In the genomic region with DNA sequence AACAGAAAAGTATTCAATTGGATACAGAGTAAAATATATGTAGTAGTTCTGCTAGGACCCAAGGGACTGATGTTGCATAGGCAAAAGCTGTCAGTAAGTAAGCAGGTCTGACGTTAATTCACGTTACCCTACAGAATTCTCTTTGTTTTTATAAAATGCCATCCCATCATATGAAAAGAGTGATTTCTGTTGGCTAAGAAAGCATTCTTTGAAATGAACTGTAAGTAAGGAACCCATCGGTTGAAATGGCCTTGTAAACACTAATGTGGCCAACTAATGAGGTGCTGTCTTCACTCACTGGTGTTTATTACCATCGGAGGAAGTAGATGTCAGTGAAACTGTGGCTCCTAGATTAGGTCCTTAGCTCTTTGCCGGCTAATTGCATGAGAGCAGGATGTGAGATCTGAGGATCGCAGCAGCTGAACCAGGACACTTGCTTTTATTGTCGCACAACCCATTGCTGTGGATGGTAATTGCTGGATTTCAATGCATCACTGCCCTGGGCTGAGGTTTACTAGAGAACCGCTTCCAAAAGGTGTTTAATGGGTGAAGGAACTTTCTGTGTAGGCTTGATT, we compare ENCODE assay signal across 22 cellular contexts.
"Had no signal": no experiment of that assay in that cellular context is flagged by ENCODE, and none has a peak within 500 bp of the region (broad histone marks: within the 10 kb centered on the region; RNA-seq: fewer than 3 reads in every experiment).

No MANE protein-coding gene starts in this region.

- H3K4me3 ChIP-seq: left ventricle myocardium inferior, upper lobe of right lung had no signal

- H3K27ac Mint-ChIP-seq: activated naive CD4-positive, alpha-beta T cell treated with anti-CD3 and anti-CD28 coated beads for 36 hours; activated naive CD8-positive, alpha-beta T cell treated with anti-CD3 and anti-CD28 coated beads, Interleukin-2, amount 10 ng/mL, durations not matched to agents 7 days and 5 days; mesothelial cell of epicardium; progenitor cell of endocrine pancreas; T-cell; T-helper 2 cell treated with Interferon-gamma antibody and Interleukin-4, amounts not matched to agents 5 μg/mL and 100 μg/mL, for 36 hours had no signal

- H3K4me1 Mint-ChIP-seq: mesothelial cell of epicardium; naive thymus-derived CD8-positive, alpha-beta T cell; T-cell had no signal

- H3K27me3 ChIP-seq: foreskin keratinocyte, upper lobe of right lung had no signal

- H3K9me3 Mint-ChIP-seq: activated naive CD4-positive, alpha-beta T cell treated with anti-CD3 and anti-CD28 coated beads for 36 hours; activated naive CD8-positive, alpha-beta T cell treated with anti-CD3 and anti-CD28 coated beads, Interleukin-2, amount 10 ng/mL, durations not matched to agents 7 days and 5 days; mesothelial cell of epicardium; naive thymus-derived CD8-positive, alpha-beta T cell; T-cell; T-helper 2 cell treated with Interferon-gamma antibody and Interleukin-4, amounts not matched to agents 5 μg/mL and 100 μg/mL, for 36 hours had no signal

- FAIRE-seq: endometrium had no signal

- H3K4me3 Mint-ChIP-seq: activated naive CD4-positive, alpha-beta T cell treated with anti-CD3 and anti-CD28 coated beads for 36 hours; activated naive CD8-positive, alpha-beta T cell treated with anti-CD3 and anti-CD28 coated beads, Interleukin-2, amount 10 ng/mL, durations not matched to agents 7 days and 5 days; mesothelial cell of epicardium; naive thymus-derived CD8-positive, alpha-beta T cell; T-cell; T-helper 2 cell treated with Interferon-gamma antibody and Interleukin-4, amounts not matched to agents 5 μg/mL and 100 μg/mL, for 36 hours had no signal

- DNase-seq: activated CD8-positive, alpha-beta memory T cell treated with anti-CD3 and anti-CD28 coated beads for 24 hours; activated CD8-positive, alpha-beta memory T cell treated with anti-CD3 and anti-CD28 coated beads, Interleukin-2, amount 50 U/mL, for 4 hours; activated effector memory CD4-positive, alpha-beta T cell treated with Interleukin-2 at 50 U/mL for 16 hours; activated naive CD4-positive, alpha-beta T cell treated with anti-CD3 and anti-CD28 coated beads for 36 hours; activated naive CD8-positive, alpha-beta T cell treated with anti-CD3 and anti-CD28 coated beads, Interleukin-2, amount 10 ng/mL, durations not matched to agents 7 days and 5 days; activated T-cell treated with anti-CD3 and anti-CD28 coated beads, Interleukin-2, amount 50 U/mL, for 48 hours; amniotic stem cell; cerebellar nuclear complex; erythroblast; foreskin keratinocyte; kidney glomerular epithelial cell; left ventricle myocardium inferior; naive thymus-derived CD8-positive, alpha-beta T cell; stimulated activated CD4-positive, alpha-beta T cell treated with anti-CD3 and anti-CD28 coated beads, Interleukin-4, amount 100 ng/mL, for 24 hours; stimulated activated naive CD4-positive, alpha-beta T cell treated with Interleukin-2 at 50 U/mL for 16 hours; T-cell; upper lobe of right lung; WERI-Rb-1 had no signal

- H3K27me3 Mint-ChIP-seq: activated naive CD8-positive, alpha-beta T cell treated with anti-CD3 and anti-CD28 coated beads, Interleukin-2, amount 10 ng/mL, durations not matched to agents 7 days and 5 days; naive thymus-derived CD8-positive, alpha-beta T cell; progenitor cell of endocrine pancreas; T-cell had no signal

- H3K4me1 ChIP-seq: foreskin keratinocyte, left ventricle myocardium inferior, upper lobe of right lung had no signal

- H3K9me3 ChIP-seq: left ventricle myocardium inferior, upper lobe of right lung had no signal

- ATAC-seq: foreskin keratinocyte; naive thymus-derived CD8-positive, alpha-beta T cell; T-cell; upper lobe of right lung had no signal

- H3K27ac ChIP-seq: foreskin keratinocyte, left ventricle myocardium inferior, upper lobe of right lung, WERI-Rb-1 had no signal
